18 cellular contexts compared by ENCODE assay signal in genomic region chr11:87368876-87369480, GRCh38.
DNase-seq lines count a peak whose midpoint lies in the region; ATAC-seq and TF ChIP-seq lines count a peak whose summit lies in the region.
"Had no signal": no experiment of that assay in that cellular context is flagged by ENCODE, and none has a peak within 500 bp of the region (broad histone marks: within the 10 kb centered on the region; RNA-seq: fewer than 3 reads in every experiment).

No MANE protein-coding gene starts in this region.

- DNase-seq in Right ventricle myocardium superior (no peak), right atrium auricular region (ENCODE audit: low spot score) (no peak), NCI-H69 (lab: John Stamatoyannopoulos, UW) (peak; percentile 91), fibroblast of the aortic adventitia (ENCODE audit: low read depth) (peak; percentile 39), pulmonary artery endothelial cell (ENCODE audit: low read depth, low spot score) (peak; percentile 89), mesenteric fat pad (ENCODE audit: low spot score) (no peak)
- DNase-seq: ACHN; activated CD8-positive, alpha-beta T cell treated with anti-CD3 and anti-CD28 coated beads for 36 hours; activated effector memory CD4-positive, alpha-beta T cell treated with Interleukin-2 at 50 U/mL for 16 hours; brain microvascular endothelial cell; Caco-2; NCI-H446; stimulated activated CD4-positive, alpha-beta T cell treated with anti-CD3 and anti-CD28 coated beads, Interleukin-4, amount 100 ng/mL, for 24 hours; stimulated activated naive CD4-positive, alpha-beta T cell treated with Interleukin-2 at 50 U/mL for 16 hours; T-helper 9 cell; uterus had no signal

- peaks cover 0 to 12% of the 10 kb centered on the region in 2 donors for H3K4me1 ChIP-seq in right atrium auricular region
- H3K4me1 ChIP-seq: Caco-2, uterus had no signal

- no peak overlapping the region for H3K27ac ChIP-seq in right atrium auricular region
- H3K27ac ChIP-seq: brain microvascular endothelial cell, uterus had no signal

- no peaks in the 10 kb centered on the region for H3K27me3 ChIP-seq in right atrium auricular region
- H3K27me3 ChIP-seq: brain microvascular endothelial cell, uterus had no signal

- TF ChIP-seq CTCF in right atrium auricular region (IDR thresholded peaks at IDR 0.05) (no peak), fibroblast of the aortic adventitia (IDR thresholded peaks at IDR 0.05; ENCODE audit: insufficient read depth, low read length) (no peak)

- ATAC-seq in Right ventricle myocardium superior (ENCODE audit: poor library complexity) (peak; percentile 27), HG03521 (IDR thresholded peaks at IDR 0.05; ENCODE audit: unreplicated experiment) (no peak), GM21390 (IDR thresholded peaks at IDR 0.05; ENCODE audit: unreplicated experiment) (no peak)
- ATAC-seq: activated CD8-positive, alpha-beta T cell treated with anti-CD3 and anti-CD28 coated beads for 36 hours had no signal

- no peaks in the 10 kb centered on the region for H3K9me3 ChIP-seq in right atrium auricular region
- H3K9me3 ChIP-seq: Caco-2, uterus had no signal

- H3K36me3 ChIP-seq in right atrium auricular region = no peaks in the 10 kb centered on the region
- H3K36me3 ChIP-seq: brain microvascular endothelial cell, uterus had no signal

- intact Hi-C loops in Right ventricle myocardium superior (cut with DNase I) = no loop called here

- H3K4me3 ChIP-seq in right atrium auricular region (no peak overlapping the region), fibroblast of the aortic adventitia (ENCODE audit: low read depth, low read length) (no peak overlapping the region)
- H3K4me3 ChIP-seq: uterus had no signal

Comparison
In these comparisons a context has a peak if more than half of its experiments do, and no peak if none do; other contexts are left out.
1. DNase-seq: peak in NCI-H69 (single experiment), fibroblast of the aortic adventitia (single experiment) and pulmonary artery endothelial cell (single experiment); none in Right ventricle myocardium superior (single experiment), right atrium auricular region (single experiment) and mesenteric fat pad (single experiment).